ENCODE assay signal across 8 cellular contexts in genomic region chr11:6926208-6927029, GRCh38. TPM values are rescaled to one million over a fixed set of nuclear protein-coding genes. Genes with fewer than 3 reads are reported as not detected.
A peak's percentile ranks its signal among the peaks of the same experiment; 100 is the strongest.
DNase-seq lines count a peak whose midpoint lies in the region; ATAC-seq and TF ChIP-seq lines count a peak whose summit lies in the region.

Gene ZNF215, plus strand, starts transcription at chr11:6926426. Its CDS starts 5,847 bp downstream, at chr11:6932273.

- H3K9me3 ChIP-seq in T-helper 17 cell (ENCODE audit: control insufficient read depth, low read length, poor library complexity, severe bottlenecking) (no peaks in the 10 kb centered on the region), right lobe of liver (no peaks in the 10 kb centered on the region)

- H3K27ac Mint-ChIP-seq in T-helper 17 cell = no peak within 1 kb of the TSS

- TF ChIP-seq CTCF in GM12864 (IDR thresholded peaks at IDR 0.05; ENCODE audit: low read depth, low read length, missing control alignments) (no peak), right lobe of liver (IDR thresholded peaks at IDR 0.05) (no peak)

- ATAC-seq in GM21825 (IDR thresholded peaks at IDR 0.05; ENCODE audit: unreplicated experiment) (peak; percentile 64), T-helper 17 cell (peak; percentile 36), right lobe of liver (peak; percentile 72 to 91 (median 90))

- no peaks in the 10 kb centered on the region for H3K36me3 ChIP-seq in right lobe of liver

- DNase-seq in GM12864 (ENCODE audit: low read depth) (peak; percentile 77), KBM-7 (peak; percentile 85), T-helper 17 cell (no peak), dermis blood vessel endothelial cell (peak; percentile 78), right lobe of liver (peak; percentile 51 to 78 (median 58)), Kasumi-1 (lab: John Stamatoyannopoulos, UW) (no peak)
- DNase-seq in stimulated activated CD4-positive, alpha-beta T cell treated with anti-CD3 and anti-CD28 coated beads, Interleukin-2, amount 100 ng/mL, for 24 hours = peak; percentile 18 to 59

- H3K27me3 Mint-ChIP-seq in T-helper 17 cell = peaks cover 84% of the 10 kb centered on the region

- no peak for TF ChIP-seq POLR2A in right lobe of liver (IDR thresholded peaks at IDR 0.05)

- H3K36me3 Mint-ChIP-seq in T-helper 17 cell (ENCODE audit: low read depth) = peaks cover 4% of the 10 kb centered on the region

- H3K4me3 ChIP-seq in GM12864 (ENCODE audit: low read depth, low read length) (peak within 1 kb of the TSS; percentile 70), right lobe of liver (peak within 1 kb of the TSS; percentile 41 to 63 (median 43))

- peaks cover 19% of the 10 kb centered on the region for H3K4me1 Mint-ChIP-seq in T-helper 17 cell

- H3K4me1 ChIP-seq in right lobe of liver = peaks cover 0 to 5% (median 0%) of the 10 kb centered on the region in 4 donors

- peak within 1 kb of the TSS; percentile 93 for H3K4me3 Mint-ChIP-seq in T-helper 17 cell

- 1% methylated on average over 30 of the region's 61 CpGs for WGBS in right lobe of liver (ENCODE audit: insufficient coverage, low coverage, low lambda C conversion rate, missing lambda C conversion rate)

- H3K27ac ChIP-seq in right lobe of liver = peak within 1 kb of the TSS in 1 of 3 donors; percentile 39

- intact Hi-C loops in right lobe of liver (cut with DNase I) = no loop called here

- in situ Hi-C loops in KBM-7 (cut with MboI; ENCODE audit: low pct_unique_long_range_greater_than_20kb, low sequenced_read_pairs) = no loop called here

- peaks cover 0 to 5% of the 10 kb centered on the region in 2 donors for H3K27me3 ChIP-seq in right lobe of liver

RNA-seq across cellular contexts. Expression of gene ZNF215, which starts in this region (rescaled TPM):
- total RNA-seq in T-helper 17 cell = not detected
- 0.70 and 1.7 TPM in 2 replicates for total RNA-seq in dermis blood vessel endothelial cell
- total RNA-seq in right lobe of liver = 1 to 10 TPM in 1 of 6 experiments, under 1 TPM in 4, not detected in 1; 0.14 to 1.3 (median 0.42) TPM

Comparison
In these comparisons a context has a peak if more than half of its experiments do, and no peak if none do; other contexts are left out.
1. Peak in ATAC-seq in T-helper 17 cell; RNA of the gene not detected or under 1 TPM.
2. DNase-seq: peak in GM12864 (single experiment), KBM-7 (single experiment), dermis blood vessel endothelial cell (single experiment), right lobe of liver (3 of 3) and stimulated activated CD4-positive, alpha-beta T cell treated with anti-CD3 and anti-CD28 coated beads, Interleukin-2, amount 100 ng/mL, for 24 hours (2 of 2); none in T-helper 17 cell (0 of 3) and Kasumi-1 (0 of 2).
3. ATAC-seq: peak in every context shown above with its lines; median percentile 90 in right lobe of liver; 64 in GM21825; 36 in T-helper 17 cell.